Comparison of ENCODE assay signal across 1 cellular context in genomic region chr12:95940514-95940913, GRCh38.
A peak's percentile ranks its signal among the peaks of the same experiment; 100 is the strongest.
TF ChIP-seq lines count a peak whose summit lies in the region.

No MANE protein-coding gene starts in this region.

TF ChIP-seq in HepG2, 621 proteins besides CTCF, POLR2A, EP300 and RAD21 (continued from another document and continues in another):
- TF ChIP-seq ARID5B (CRISPR knock-in tag; IDR thresholded peaks at IDR 0.05): peak; percentile 99
- no peak for TF ChIP-seq ZNF572 (CRISPR knock-in tag; IDR thresholded peaks at IDR 0.05)
- TF ChIP-seq ZUFSP (CRISPR knock-in tag; IDR thresholded peaks at IDR 0.05; ENCODE audit: borderline replicate concordance): no peak
- peak; percentile 70 for TF ChIP-seq MAX (IDR thresholded peaks at IDR 0.05)
- TF ChIP-seq NRL (CRISPR knock-in tag; IDR thresholded peaks at IDR 0.05; ENCODE audit: borderline replicate concordance): no peak
- peak; percentile 98 for TF ChIP-seq MIXL1 (CRISPR knock-in tag; IDR thresholded peaks at IDR 0.05)
- TF ChIP-seq NFIC (IDR thresholded peaks at IDR 0.05; ENCODE audit: low read length): peak; percentile 87
- TF ChIP-seq SOX5 (CRISPR knock-in tag; IDR thresholded peaks at IDR 0.05; ENCODE audit: borderline replicate concordance): peak; percentile 95
- peak; percentile 23; the same call in 1 of the 2 replicates for TF ChIP-seq ZNF281 (CRISPR knock-in tag; IDR thresholded peaks at IDR 0.05; ENCODE audit: borderline replicate concordance)
- no peak for TF ChIP-seq ATF6 (CRISPR knock-in tag; conservative IDR thresholded peaks at IDR 0.05)
- TF ChIP-seq RARG (CRISPR knock-in tag; IDR thresholded peaks at IDR 0.05; ENCODE audit: low read depth): no peak
- no peak for TF ChIP-seq STAT5B (CRISPR knock-in tag; IDR thresholded peaks at IDR 0.05)
- TF ChIP-seq ZMYM4 (CRISPR knock-in tag; IDR thresholded peaks at IDR 0.05): peak; percentile 89
- TF ChIP-seq BHLHE40 (IDR thresholded peaks at IDR 0.05; ENCODE audit: low read length): 0 out of 2 replicates have a peak, but pooled peaks have one; percentile 40
- peak; percentile 93 for TF ChIP-seq FOXO1 (CRISPR knock-in tag; IDR thresholded peaks at IDR 0.05)
- no peak for TF ChIP-seq U2AF1 (optimal IDR thresholded peaks at IDR 0.05; ENCODE audit: low read depth, low read length)
- peak; percentile 79; the same call in 1 of the 2 replicates for TF ChIP-seq FLYWCH1 (CRISPR knock-in tag; IDR thresholded peaks at IDR 0.05)
- no peak for TF ChIP-seq ZNF326 (CRISPR knock-in tag; IDR thresholded peaks at IDR 0.05; ENCODE audit: borderline replicate concordance)
- peak; percentile 51; the same call in 1 of the 2 replicates for TF ChIP-seq GABPB1 (CRISPR knock-in tag; IDR thresholded peaks at IDR 0.05)
- peak; percentile 89 for TF ChIP-seq TEAD3 (CRISPR knock-in tag; optimal IDR thresholded peaks at IDR 0.05; ENCODE audit: borderline replicate concordance)
- peak; percentile 90 for TF ChIP-seq SAP130 (CRISPR knock-in tag; IDR thresholded peaks at IDR 0.05; ENCODE audit: low read depth)
- peak; percentile 48; the same call in 1 of the 2 replicates for TF ChIP-seq TMF1 (CRISPR knock-in tag; IDR thresholded peaks at IDR 0.05; ENCODE audit: low read depth)
- TF ChIP-seq MIER3 (CRISPR knock-in tag; IDR thresholded peaks at IDR 0.05; ENCODE audit: borderline replicate concordance): peak; percentile 89; the same call in 1 of the 2 replicates
- no peak for TF ChIP-seq ZFP36L2 (CRISPR knock-in tag; IDR thresholded peaks at IDR 0.05)
- TF ChIP-seq ZNF30 (CRISPR knock-in tag; IDR thresholded peaks at IDR 0.05): no peak
- TF ChIP-seq ZNF256 (CRISPR knock-in tag; conservative IDR thresholded peaks at IDR 0.05): no peak
- TF ChIP-seq ZBTB44 (CRISPR knock-in tag; IDR thresholded peaks at IDR 0.05): no peak
- peak; percentile 40; the same call in 1 of the 2 replicates for TF ChIP-seq MXD4 (CRISPR knock-in tag; IDR thresholded peaks at IDR 0.05)
- TF ChIP-seq ZNF75D (CRISPR knock-in tag; IDR thresholded peaks at IDR 0.05; ENCODE audit: borderline replicate concordance): no peak
- TF ChIP-seq ZNF3 (CRISPR knock-in tag; IDR thresholded peaks at IDR 0.05): no peak
- TF ChIP-seq EEA1 (CRISPR knock-in tag; IDR thresholded peaks at IDR 0.05; ENCODE audit: borderline replicate concordance): no peak
- peak; percentile 94 for TF ChIP-seq ESRRA (CRISPR knock-in tag; IDR thresholded peaks at IDR 0.05; ENCODE audit: low read depth)
- TF ChIP-seq ZNF768 (CRISPR knock-in tag; IDR thresholded peaks at IDR 0.05): no peak
- TF ChIP-seq XBP1 (CRISPR knock-in tag; IDR thresholded peaks at IDR 0.05): 0 out of 2 replicates have a peak, but pooled peaks have one; percentile 45
- peak; percentile 78 for TF ChIP-seq HNF1A (IDR thresholded peaks at IDR 0.05; ENCODE audit: low read depth)
- no peak; the same call in 1 of the 2 replicates for TF ChIP-seq HNF1A (CRISPR knock-in tag; IDR thresholded peaks at IDR 0.05; ENCODE audit: borderline replicate concordance)
- TF ChIP-seq POGZ (CRISPR knock-in tag; IDR thresholded peaks at IDR 0.05): peak; percentile 70
- TF ChIP-seq FOXO4 (CRISPR knock-in tag; conservative IDR thresholded peaks at IDR 0.05): no peak
- no peak for TF ChIP-seq HNRNPLL (IDR thresholded peaks at IDR 0.05; ENCODE audit: low read depth, low read length, poor library complexity, severe bottlenecking)
- no peak for TF ChIP-seq ZNF24 (IDR thresholded peaks at IDR 0.05)
- TF ChIP-seq GTF3A (CRISPR knock-in tag; conservative IDR thresholded peaks at IDR 0.05): no peak
- no peak for TF ChIP-seq ZNF512 (CRISPR knock-in tag; IDR thresholded peaks at IDR 0.05)
